In genomic region chr12:6363330-6364036, GRCh38 we compare ENCODE assay signal across 8 cellular contexts. TPM values are rescaled to one million over a fixed set of nuclear protein-coding genes. Genes with fewer than 3 reads are reported as not detected.
DNase-seq lines count a peak whose midpoint lies in the region; ATAC-seq lines count a peak whose summit lies in the region.

No MANE protein-coding gene starts in this region.

- no peak overlapping the region for H3K27ac Mint-ChIP-seq in IgD-negative memory B cell

- H3K9me3 Mint-ChIP-seq in IgD-negative memory B cell, result peaks cover 0 to 5% (median 0%) of the 10 kb centered on the region in 3 donors

- ATAC-seq in GM19397 (IDR thresholded peaks at IDR 0.05; ENCODE audit: unreplicated experiment), result no peak

- H3K36me3 Mint-ChIP-seq in IgD-negative memory B cell, result no peaks in the 10 kb centered on the region

- DNase-seq in CD1c-positive myeloid dendritic cell (ENCODE audit: extremely low spot score) (peak; percentile 81), dermis blood vessel endothelial cell (peak; percentile 73), medulla oblongata (ENCODE audit: extremely low spot score) (peak; percentile 77), NCI-H524 treated with DMSO at 0.1 percent for 48 hours (lab: John Stamatoyannopoulos, UW) (no peak)
- peak; percentile 63 for DNase-seq in activated CD4-positive, alpha-beta T cell treated with anti-CD3 and anti-CD28 coated beads, Interleukin-2, amount 50 U/mL, for 1 hour
- peak; percentile 27 to 58 for DNase-seq in stimulated activated CD8-positive, alpha-beta memory T cell treated with anti-CD3 and anti-CD28 coated beads, Interleukin-2, amount 100 ng/mL, for 1 hour (ENCODE audit: low read depth in 2 of 2)

- H3K4me1 Mint-ChIP-seq in IgD-negative memory B cell, result peaks cover 3 to 6% (median 6%) of the 10 kb centered on the region in 3 donors

- peak overlapping the region; percentile 27 to 77 (median 47) for H3K4me3 Mint-ChIP-seq in IgD-negative memory B cell

- H3K27me3 Mint-ChIP-seq in IgD-negative memory B cell, result peaks cover 26% of the 10 kb centered on the region

RNA-seq across cellular contexts. Expression of gene SCNN1A, which starts 11.9 kb away (rescaled TPM):
- polyA plus RNA-seq in IgD-negative memory B cell, result not detected
- total RNA-seq in dermis blood vessel endothelial cell, result 1.5 and 7.1 TPM in 2 replicates

RNA-seq across cellular contexts. Expression of gene LTBR, which starts 20.5 kb away (rescaled TPM):
- polyA plus RNA-seq in IgD-negative memory B cell, result not detected
- 46.4 and 74.0 TPM in 2 replicates for total RNA-seq in dermis blood vessel endothelial cell

RNA-seq across cellular contexts. Expression of gene TNFRSF1A, which starts 21.6 kb away (rescaled TPM):
- 2.4 TPM for polyA plus RNA-seq in IgD-negative memory B cell
- 58.9 and 67.6 TPM in 2 replicates for total RNA-seq in dermis blood vessel endothelial cell

RNA-seq across cellular contexts. Expression of gene PLEKHG6, which starts 53.0 kb away (rescaled TPM):
- polyA plus RNA-seq in IgD-negative memory B cell, result not detected
- total RNA-seq in dermis blood vessel endothelial cell, result 0.09 TPM in 1 of 2 replicates, not detected in the other
